Comparison of ENCODE assay signal across 36 cellular contexts in the genomic region with DNA sequence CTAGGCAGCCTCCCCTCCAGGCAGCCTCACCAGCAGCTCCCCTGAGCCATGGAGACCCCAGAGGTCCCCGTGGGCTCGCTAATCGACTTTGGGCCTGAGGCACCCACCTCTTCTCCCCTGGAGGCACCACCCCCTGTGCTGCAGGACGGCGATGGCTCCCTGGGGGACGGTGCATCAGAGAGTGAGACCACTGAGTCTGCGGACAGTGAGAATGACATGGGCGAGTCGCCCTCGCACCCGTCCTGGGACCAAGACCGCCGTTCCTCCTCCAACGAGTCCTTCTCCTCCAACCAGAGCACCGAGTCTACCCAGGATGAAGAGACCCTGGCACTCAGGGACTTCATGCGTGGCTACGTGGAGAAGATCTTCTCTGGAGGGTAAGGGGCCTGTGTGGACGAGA. TPM values are rescaled to one million over a fixed set of nuclear protein-coding genes. Genes with fewer than 3 reads are reported as not detected.
"Had no signal": no experiment of that assay in that cellular context is flagged by ENCODE, and none has a peak within 500 bp of the region (broad histone marks: within the 10 kb centered on the region; RNA-seq: fewer than 3 reads in every experiment).

No MANE protein-coding gene starts in this region.

- H3K4me1 ChIP-seq: foreskin keratinocyte, gastrocnemius medialis had no signal

- H3K4me3 Mint-ChIP-seq: activated B cell treated with CpG ODN at 0.5 μM for 24 hours; activated CD8-positive, alpha-beta T cell treated with anti-CD3 and anti-CD28 coated beads for 36 hours; activated naive CD8-positive, alpha-beta T cell; activated T-cell treated with anti-CD3 and anti-CD28 coated beads, Interleukin-2, amount 50 U/mL, for 4 hours; activated T-helper 17 cell treated with anti-CD3 and anti-CD28 coated beads, Interleukin-2, amount 50 U/mL, for 72 hours; effector memory CD8-positive, alpha-beta T cell; T-helper 17 cell; T-helper 2 cell treated with Interferon-gamma antibody and Interleukin-4, amounts not matched to agents 5 μg/mL and 100 μg/mL, for 36 hours had no signal

- H3K27me3 Mint-ChIP-seq: activated CD8-positive, alpha-beta T cell treated with anti-CD3 and anti-CD28 coated beads for 36 hours; activated naive CD8-positive, alpha-beta T cell; activated T-helper 17 cell treated with anti-CD3 and anti-CD28 coated beads, Interleukin-2, amount 50 U/mL, for 72 hours; effector memory CD8-positive, alpha-beta T cell; T-helper 17 cell had no signal

- H3K27ac Mint-ChIP-seq: activated B cell treated with CpG ODN at 0.5 μM for 24 hours; activated CD8-positive, alpha-beta T cell treated with anti-CD3 and anti-CD28 coated beads for 36 hours; activated naive CD8-positive, alpha-beta T cell; T-helper 17 cell; T-helper 2 cell treated with Interferon-gamma antibody and Interleukin-4, amounts not matched to agents 5 μg/mL and 100 μg/mL, for 36 hours had no signal

- DNase-seq: activated B cell treated with CpG ODN at 0.5 μM for 24 hours; activated CD4-positive, alpha-beta T cell treated with anti-CD3 and anti-CD28 coated beads for 48 hours; activated CD4-positive, alpha-beta T cell treated with anti-CD3 and anti-CD28 coated beads, Interleukin-2, amount 50 U/mL, for 1 hour; activated CD4-positive, alpha-beta T cell treated with anti-CD3 and anti-CD28 coated beads, Interleukin-2, amount 50 U/mL, for 48 hours; activated CD8-positive, alpha-beta memory T cell treated with anti-CD3 and anti-CD28 coated beads for 24 hours; activated CD8-positive, alpha-beta T cell treated with anti-CD3 and anti-CD28 coated beads for 36 hours; activated effector memory CD4-positive, alpha-beta T cell treated with Interleukin-2 at 50 U/mL for 16 hours; activated gamma-delta T cell treated with Interleukin-2 at 50 U/mL for 16 hours; activated naive CD4-positive, alpha-beta T cell treated with anti-CD3 and anti-CD28 coated beads, Interleukin-2, amount 50 U/mL, for 16 hours; activated naive CD4-positive, alpha-beta T cell treated with Interleukin-2 at 50 U/mL for 16 hours; activated T-cell treated with anti-CD3 and anti-CD28 coated beads, Interleukin-2, amount 50 U/mL, for 4 hours; amniotic stem cell; anterior cingulate cortex; brain microvascular endothelial cell; caudate nucleus; cortex of kidney; dermis blood vessel endothelial cell; effector CD4-positive, alpha-beta T cell; effector memory CD8-positive, alpha-beta T cell; erythroblast; foreskin keratinocyte; gastrocnemius medialis; glutamatergic neuron; T-helper 1 cell; T-helper 17 cell; T1000; WERI-Rb-1 had no signal

- H3K9me3 Mint-ChIP-seq: activated B cell treated with CpG ODN at 0.5 μM for 24 hours; activated CD8-positive, alpha-beta T cell treated with anti-CD3 and anti-CD28 coated beads for 36 hours; activated T-cell treated with anti-CD3 and anti-CD28 coated beads, Interleukin-2, amount 50 U/mL, for 4 hours; activated T-helper 17 cell treated with anti-CD3 and anti-CD28 coated beads, Interleukin-2, amount 50 U/mL, for 72 hours; effector memory CD8-positive, alpha-beta T cell; T-helper 2 cell treated with Interferon-gamma antibody and Interleukin-4, amounts not matched to agents 5 μg/mL and 100 μg/mL, for 36 hours had no signal

- H3K9me3 ChIP-seq: esophagus muscularis mucosa, gastrocnemius medialis had no signal

- H3K27ac ChIP-seq: brain microvascular endothelial cell, esophagus muscularis mucosa, foreskin keratinocyte, gastrocnemius medialis, WERI-Rb-1 had no signal

- H3K36me3 ChIP-seq: brain microvascular endothelial cell, WERI-Rb-1 had no signal

- H3K4me3 ChIP-seq: esophagus muscularis mucosa, gastrocnemius medialis had no signal

- ATAC-seq: activated CD4-positive, CD25-positive, alpha-beta regulatory T cell treated with anti-CD3 and anti-CD28 coated beads, Interleukin-2, amount 50 U/mL, for 24 hours; activated CD8-positive, alpha-beta T cell treated with anti-CD3 and anti-CD28 coated beads for 36 hours; activated T-cell treated with anti-CD3 and anti-CD28 coated beads, Interleukin-2, amount 50 U/mL, for 4 hours; activated T-helper 17 cell treated with anti-CD3 and anti-CD28 coated beads, Interleukin-2, amount 50 U/mL, for 72 hours; effector memory CD8-positive, alpha-beta T cell; foreskin keratinocyte; gastrocnemius medialis; T-helper 17 cell had no signal

- H3K27me3 ChIP-seq: brain microvascular endothelial cell, esophagus muscularis mucosa, foreskin keratinocyte, gastrocnemius medialis had no signal

RNA-seq across cellular contexts. Expression of a gene that starts 45.2 kb away (rescaled TPM):
- total RNA-seq: activated B cell treated with CpG ODN at 0.5 μM for 24 hours; activated CD8-positive, alpha-beta T cell treated with anti-CD3 and anti-CD28 coated beads for 36 hours; activated T-cell treated with anti-CD3 and anti-CD28 coated beads, Interleukin-2, amount 50 U/mL, for 4 hours; astrocyte; bronchial epithelial cell; chondrocyte; dermis blood vessel endothelial cell; esophagus muscularis mucosa; foreskin keratinocyte; gastrocnemius medialis; T-helper 17 cell had no signal
- polyA plus RNA-seq: adipose tissue, foreskin keratinocyte had no signal
